Comparison of ENCODE assay signal across 29 cellular contexts in the genomic region with DNA sequence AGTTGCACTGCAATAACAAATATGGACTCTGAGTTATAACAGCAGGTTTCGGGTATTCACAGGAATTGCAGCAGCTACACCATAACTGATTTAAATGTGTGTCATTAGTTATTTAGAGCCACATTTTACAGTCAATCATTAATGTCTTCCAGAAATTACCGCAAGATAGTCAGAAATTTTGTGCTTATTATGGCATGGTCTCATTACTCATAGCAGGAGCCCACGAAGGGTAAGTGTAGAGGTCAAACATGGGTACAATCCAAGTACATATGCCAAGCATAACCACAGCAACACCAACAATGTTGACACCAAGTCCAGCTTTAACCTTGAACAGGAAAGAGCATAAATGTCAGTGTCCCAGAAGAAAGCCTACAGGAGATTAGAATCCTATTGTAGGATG.
"Had no signal": no experiment of that assay in that cellular context is flagged by ENCODE, and none has a peak within 500 bp of the region (broad histone marks: within the 10 kb centered on the region; RNA-seq: fewer than 3 reads in every experiment).

No MANE protein-coding gene starts in this region.

- H3K9me3 ChIP-seq: esophagus muscularis mucosa, gastrocnemius medialis, heart right ventricle had no signal

- DNase-seq: activated CD4-positive, alpha-beta memory T cell treated with anti-CD3 and anti-CD28 coated beads, Interleukin-2, amount 10 ng/mL, durations not matched to agents 7 days and 5 days; activated CD4-positive, alpha-beta T cell treated with anti-CD3 and anti-CD28 coated beads for 1 hour; activated CD4-positive, alpha-beta T cell treated with anti-CD3 and anti-CD28 coated beads for 4 hours; activated CD4-positive, alpha-beta T cell treated with anti-CD3 and anti-CD28 coated beads, Interleukin-2, amount 10 ng/mL, durations not matched to agents 7 days and 5 days; activated CD4-positive, alpha-beta T cell treated with anti-CD3 and anti-CD28 coated beads, Interleukin-2, amount 50 U/mL, for 4 hours; activated CD8-positive, alpha-beta memory T cell treated with anti-CD3 and anti-CD28 coated beads, Interleukin-2, amount 50 U/mL, for 48 hours; activated gamma-delta T cell; activated naive CD4-positive, alpha-beta T cell; activated naive CD4-positive, alpha-beta T cell treated with anti-CD3 and anti-CD28 coated beads, Interleukin-2, amount 50 U/mL, for 16 hours; activated T-cell treated with anti-CD3 and anti-CD28 coated beads for 4 hours; activated T-cell treated with anti-CD3 and anti-CD28 coated beads, Interleukin-2, amount 50 U/mL, for 24 hours; activated T-cell treated with anti-CD3 and anti-CD28 coated beads, Interleukin-2, amount 50 U/mL, for 72 hours; amniotic stem cell; anterior cingulate cortex; brain microvascular endothelial cell; cortex of kidney; dermis blood vessel endothelial cell; effector CD4-positive, alpha-beta T cell; effector memory CD8-positive, alpha-beta T cell; erythroblast; foreskin keratinocyte; gastrocnemius medialis; heart right ventricle; T-helper 1 cell; T-helper 17 cell; T1000 had no signal

- H3K4me3 ChIP-seq: esophagus muscularis mucosa, gastrocnemius medialis, heart right ventricle had no signal

- FAIRE-seq: astrocyte, bronchial epithelial cell had no signal

- H3K36me3 ChIP-seq: brain microvascular endothelial cell, esophagus muscularis mucosa, gastrocnemius medialis, heart right ventricle had no signal

- ATAC-seq: activated T-cell treated with anti-CD3 and anti-CD28 coated beads, Interleukin-2, amount 50 U/mL, for 72 hours; effector memory CD8-positive, alpha-beta T cell; foreskin keratinocyte; gastrocnemius medialis; heart right ventricle; T-helper 17 cell had no signal

- H3K27me3 ChIP-seq: brain microvascular endothelial cell, esophagus muscularis mucosa, foreskin keratinocyte, gastrocnemius medialis, heart right ventricle had no signal

- H3K27ac ChIP-seq: brain microvascular endothelial cell, esophagus muscularis mucosa, foreskin keratinocyte, gastrocnemius medialis, heart right ventricle had no signal

- H3K4me1 ChIP-seq: foreskin keratinocyte, gastrocnemius medialis, heart right ventricle had no signal
